1 cellular context compared by ENCODE assay signal in genomic region chr17:28711723-28712036, GRCh38.
TF ChIP-seq lines count a peak whose summit lies in the region.

TSS of gene PROCA1 (minus strand) at chr17:28711888. CDS start at chr17:28711660, 228 bp downstream.

TF ChIP-seq in GM12878, 131 proteins besides CTCF, POLR2A, EP300 and RAD21 (continued from another document):
- 0 out of 2 replicates have a peak, but pooled peaks have one; percentile 1 for TF ChIP-seq CREB1 (IDR thresholded peaks at IDR 0.05; ENCODE audit: low read depth)
TF ChIP-seq in GM12878: peak in this region for 5.
